23 cellular contexts compared by ENCODE assay signal in the genomic region with DNA sequence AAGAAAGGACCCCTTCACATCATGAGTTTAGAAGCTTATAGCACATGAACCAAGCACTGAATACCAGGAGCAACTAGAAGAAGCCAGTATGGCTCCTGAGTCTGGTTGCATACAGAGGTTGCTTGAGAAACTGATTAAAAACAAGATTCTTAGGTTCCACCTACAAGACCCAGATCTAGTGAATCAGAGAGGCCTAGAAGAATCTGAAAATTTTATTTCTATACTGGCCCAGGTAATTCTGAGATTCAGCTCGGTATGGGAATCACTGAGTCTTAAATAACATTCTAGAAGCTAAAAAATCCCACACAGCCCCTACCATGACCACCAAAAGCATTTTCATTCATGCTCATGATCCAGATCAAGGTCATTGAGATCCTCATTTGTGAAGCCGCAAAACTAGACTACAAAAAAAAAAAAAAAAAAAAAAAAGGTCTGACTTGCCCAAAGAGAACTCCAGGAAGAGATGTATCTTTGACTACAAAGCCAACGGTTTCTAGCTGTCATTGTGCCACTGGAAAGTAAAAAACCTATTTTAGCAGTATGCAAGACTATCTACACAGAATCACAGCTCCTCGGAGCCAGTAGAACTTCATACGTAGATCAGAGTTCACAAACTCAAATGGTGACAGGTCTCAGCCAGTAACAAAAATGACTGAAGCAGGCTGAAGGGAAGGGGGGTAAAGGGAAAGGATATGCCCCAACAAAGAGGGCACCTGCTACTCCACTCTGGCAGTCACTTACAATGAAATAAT.
"Had no signal": no experiment of that assay in that cellular context is flagged by ENCODE, and none has a peak within 500 bp of the region (broad histone marks: within the 10 kb centered on the region; RNA-seq: fewer than 3 reads in every experiment).

No MANE protein-coding gene starts in this region.

- ATAC-seq: activated CD8-positive, alpha-beta T cell treated with anti-CD3 and anti-CD28 coated beads for 36 hours; esophagus mucosa had no signal

- H3K4me3 Mint-ChIP-seq: activated CD4-positive, alpha-beta T cell treated with anti-CD3 and anti-CD28 coated beads, Interleukin-2, amount 10 ng/mL, durations not matched to agents 7 days and 5 days; activated CD8-positive, alpha-beta T cell treated with anti-CD3 and anti-CD28 coated beads for 36 hours; activated naive CD4-positive, alpha-beta T cell treated with anti-CD3 and anti-CD28 coated beads, Interleukin-2, amount 10 ng/mL, durations not matched to agents 7 days and 5 days; activated naive CD8-positive, alpha-beta T cell treated with anti-CD3 and anti-CD28 coated beads, Interleukin-2, amount 10 ng/mL, durations not matched to agents 7 days and 5 days; activated T-helper 1 cell treated with anti-CD3 and anti-CD28 coated beads, Interleukin-12 subunit alpha, Interleukin-12 subunit beta, Interleukin-2, Interleukin-4 antibody, amounts not matched to agents 30 ng/mL and 10 ng/mL and 1 ng/mL, durations not matched to agents 14 hours and 24 hours and 36 hours; central memory CD8-positive, alpha-beta T cell; dendritic cell treated with granulocyte-macrophage colony-stimulating factor and Interleukin-4, amounts not matched to agents 40 ng/mL and 50 ng/mL, for 4 days; endodermal cell had no signal

- H3K9me3 Mint-ChIP-seq: activated CD4-positive, alpha-beta T cell treated with anti-CD3 and anti-CD28 coated beads, Interleukin-2, amount 10 ng/mL, durations not matched to agents 7 days and 5 days; activated naive CD4-positive, alpha-beta T cell treated with anti-CD3 and anti-CD28 coated beads, Interleukin-2, amount 10 ng/mL, durations not matched to agents 7 days and 5 days had no signal

- DNase-seq: activated CD4-positive, alpha-beta T cell treated with anti-CD3 and anti-CD28 coated beads for 4 hours; activated CD4-positive, alpha-beta T cell treated with anti-CD3 and anti-CD28 coated beads, Interleukin-2, amount 10 ng/mL, durations not matched to agents 7 days and 5 days; activated CD4-positive, alpha-beta T cell treated with anti-CD3 and anti-CD28 coated beads, Interleukin-2, amount 50 U/mL, for 4 hours; activated CD4-positive, CD25-positive, alpha-beta regulatory T cell; activated CD4-positive, CD25-positive, alpha-beta regulatory T cell treated with anti-CD3 and anti-CD28 coated beads, Interleukin-2, amount 50 U/mL, for 72 hours; activated CD8-positive, alpha-beta memory T cell treated with anti-CD3 and anti-CD28 coated beads for 24 hours; activated CD8-positive, alpha-beta T cell treated with anti-CD3 and anti-CD28 coated beads for 36 hours; activated gamma-delta T cell; activated naive CD4-positive, alpha-beta T cell; activated naive CD4-positive, alpha-beta T cell treated with anti-CD3 and anti-CD28 coated beads, Interleukin-2, amount 10 ng/mL, durations not matched to agents 7 days and 5 days; activated naive CD8-positive, alpha-beta T cell treated with anti-CD3 and anti-CD28 coated beads, Interleukin-2, amount 10 ng/mL, durations not matched to agents 7 days and 5 days; amniotic stem cell; anterior cingulate cortex; brain microvascular endothelial cell; dorsolateral prefrontal cortex; effector memory CD4-positive, alpha-beta T cell; foreskin fibroblast; head of caudate nucleus had no signal

- H3K27ac Mint-ChIP-seq: activated CD4-positive, alpha-beta T cell treated with anti-CD3 and anti-CD28 coated beads, Interleukin-2, amount 10 ng/mL, durations not matched to agents 7 days and 5 days; activated CD8-positive, alpha-beta T cell treated with anti-CD3 and anti-CD28 coated beads for 36 hours; activated naive CD4-positive, alpha-beta T cell treated with anti-CD3 and anti-CD28 coated beads, Interleukin-2, amount 10 ng/mL, durations not matched to agents 7 days and 5 days; activated naive CD8-positive, alpha-beta T cell treated with anti-CD3 and anti-CD28 coated beads, Interleukin-2, amount 10 ng/mL, durations not matched to agents 7 days and 5 days; activated T-helper 1 cell treated with anti-CD3 and anti-CD28 coated beads, Interleukin-12 subunit alpha, Interleukin-12 subunit beta, Interleukin-2, Interleukin-4 antibody, amounts not matched to agents 30 ng/mL and 10 ng/mL and 1 ng/mL, durations not matched to agents 14 hours and 24 hours and 36 hours; dendritic cell treated with granulocyte-macrophage colony-stimulating factor and Interleukin-4, amounts not matched to agents 40 ng/mL and 50 ng/mL, for 4 days; endodermal cell had no signal

- H3K36me3 Mint-ChIP-seq: activated naive CD4-positive, alpha-beta T cell treated with anti-CD3 and anti-CD28 coated beads, Interleukin-2, amount 10 ng/mL, durations not matched to agents 7 days and 5 days; activated naive CD8-positive, alpha-beta T cell treated with anti-CD3 and anti-CD28 coated beads, Interleukin-2, amount 10 ng/mL, durations not matched to agents 7 days and 5 days had no signal

- H3K27me3 Mint-ChIP-seq: central memory CD8-positive, alpha-beta T cell had no signal

- H3K4me1 Mint-ChIP-seq: activated naive CD4-positive, alpha-beta T cell treated with anti-CD3 and anti-CD28 coated beads, Interleukin-2, amount 10 ng/mL, durations not matched to agents 7 days and 5 days; central memory CD8-positive, alpha-beta T cell had no signal
